In genomic region chr6:108004861-108005260, GRCh38 we compare ENCODE assay signal across 28 cellular contexts.
"Had no signal": no experiment of that assay in that cellular context is flagged by ENCODE, and none has a peak within 500 bp of the region (broad histone marks: within the 10 kb centered on the region; RNA-seq: fewer than 3 reads in every experiment).

No MANE protein-coding gene starts in this region.

- ATAC-seq: effector memory CD8-positive, alpha-beta T cell; esophagus mucosa; foreskin keratinocyte; gastrocnemius medialis; gastroesophageal sphincter; heart left ventricle; heart right ventricle had no signal

- H3K36me3 ChIP-seq: colonic mucosa, esophagus muscularis mucosa, esophagus squamous epithelium, gastrocnemius medialis, gastroesophageal sphincter, heart left ventricle, heart right ventricle had no signal

- H3K4me3 ChIP-seq: colonic mucosa, coronary artery, dorsolateral prefrontal cortex, esophagus muscularis mucosa, esophagus squamous epithelium, gastrocnemius medialis, gastroesophageal sphincter, heart left ventricle, heart right ventricle had no signal

- H3K4me3 Mint-ChIP-seq: dendritic cell treated with granulocyte-macrophage colony-stimulating factor and Interleukin-4, amounts not matched to agents 40 ng/mL and 50 ng/mL, for 4 days; effector memory CD8-positive, alpha-beta T cell; endodermal cell had no signal

- H3K27me3 ChIP-seq: colonic mucosa, dorsolateral prefrontal cortex, esophagus muscularis mucosa, esophagus squamous epithelium, foreskin keratinocyte, gastrocnemius medialis, gastroesophageal sphincter, heart left ventricle had no signal

- H3K27ac ChIP-seq: colonic mucosa, coronary artery, epithelial cell of prostate, esophagus muscularis mucosa, esophagus squamous epithelium, foreskin keratinocyte, gastrocnemius medialis, gastroesophageal sphincter, heart left ventricle, heart right ventricle had no signal

- H3K4me1 ChIP-seq: colonic mucosa, gastrocnemius medialis, gastroesophageal sphincter had no signal

- FAIRE-seq: colon, endometrium, endothelial cell of umbilical vein, frontal cortex had no signal

- H3K9me3 ChIP-seq: colonic mucosa, gastrocnemius medialis had no signal

- DNase-seq: colonic mucosa; cortex of kidney; dermis blood vessel endothelial cell; dorsolateral prefrontal cortex; effector CD4-positive, alpha-beta T cell; effector CD8-positive, alpha-beta T cell; effector memory CD4-positive, alpha-beta T cell; effector memory CD8-positive, alpha-beta T cell; endodermal cell; esophagus squamous epithelium; foreskin fibroblast; foreskin keratinocyte; foreskin melanocyte; gastrocnemius medialis; glutamatergic neuron; head of caudate nucleus; heart left ventricle; heart right ventricle had no signal

- H3K27ac Mint-ChIP-seq: dendritic cell treated with granulocyte-macrophage colony-stimulating factor and Interleukin-4, amounts not matched to agents 40 ng/mL and 50 ng/mL, for 4 days; effector memory CD8-positive, alpha-beta T cell; endodermal cell had no signal
